22 cellular contexts compared by ENCODE assay signal in the genomic region with DNA sequence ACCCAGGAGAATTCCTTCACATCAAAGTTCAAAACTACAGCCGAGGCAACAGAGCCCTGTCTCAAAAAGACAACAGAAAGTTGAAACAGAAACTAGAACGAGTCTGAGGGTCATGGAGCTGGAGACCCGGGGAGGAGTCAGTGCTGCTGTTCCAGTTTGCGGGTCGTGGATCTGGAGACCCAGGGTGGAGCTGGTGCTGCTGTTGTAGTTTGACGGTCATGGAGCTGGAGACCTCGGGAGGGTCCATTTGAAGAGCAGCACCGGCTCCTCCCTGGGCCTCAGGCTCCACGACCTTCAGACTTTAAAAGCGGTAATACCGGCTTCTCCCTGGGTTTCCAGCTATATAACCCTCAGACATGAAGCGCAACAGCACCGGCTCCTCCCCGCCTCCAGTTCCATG. TPM values are rescaled to one million over a fixed set of nuclear protein-coding genes. Genes with fewer than 3 reads are reported as not detected.
A peak's percentile ranks its signal among the peaks of the same experiment; 100 is the strongest.
DNase-seq lines count a peak whose midpoint lies in the region; ATAC-seq, FAIRE-seq and TF ChIP-seq lines count a peak whose summit lies in the region.
"Had no signal": no experiment of that assay in that cellular context is flagged by ENCODE, and none has a peak within 500 bp of the region (broad histone marks: within the 10 kb centered on the region; RNA-seq: fewer than 3 reads in every experiment).

No MANE protein-coding gene starts in this region.

- H3K9me3 ChIP-seq in HepG2 (ENCODE audit: low read length) (peaks cover 6% of the 10 kb centered on the region; the same call in 1 of the 2 replicates), right lobe of liver (no peaks in the 10 kb centered on the region), colonic mucosa (no peaks in the 10 kb centered on the region), mucosa of rectum (ENCODE audit: control insufficient read depth in 2 of 2, low read length in 2 of 2) (peaks cover 3% of the 10 kb centered on the region in 2 donors), aorta (ENCODE audit: control insufficient read depth, low read length) (peaks cover 3% of the 10 kb centered on the region)
- H3K9me3 ChIP-seq: HAP-1 had no signal

- TF ChIP-seq RAD21 in HepG2 (CRISPR knock-in tag; IDR thresholded peaks at IDR 0.05), result no peak

- CTCF ChIA-PET in HepG2 (lab: Yijun Ruan, JAX; ENCODE audit: low intra/inter-chr PET ratio, low total read pairs), result no interaction called here

- H3K4me2 ChIP-seq in HepG2 (ENCODE audit: low read depth, low read length), result peak overlapping the region; percentile 80

- H3K27ac ChIP-seq in HepG2 (ENCODE audit: extremely low read length, insufficient read depth, low read length), result peak overlapping the region; percentile 54
- no peak overlapping the region for H3K27ac ChIP-seq in right lobe of liver
- peak overlapping the region; percentile 40 for H3K27ac ChIP-seq in colonic mucosa
- H3K27ac ChIP-seq in mucosa of rectum (ENCODE audit: low read depth in 2 of 2, low read length in 2 of 2), result peak overlapping the region; percentile 52 to 75
- H3K27ac ChIP-seq in aorta (ENCODE audit: low read depth in 1 of 2, low read length in 2 of 2), result no peak overlapping the region

- no peak for DNase-seq in HepG2 (ENCODE audit: low spot score)
- no peak for DNase-seq in right lobe of liver
- DNase-seq in colonic mucosa, result peak; percentile 73
- peak; percentile 7 to 38 for DNase-seq in aorta
- DNase-seq in foreskin melanocyte, result no peak
- DNase-seq in SKM-1 (lab: John Stamatoyannopoulos, UW; ENCODE audit: unreplicated experiment), result no peak
- DNase-seq in T1000 (lab: John Stamatoyannopoulos, UW), result no peak
- DNase-seq: 8988T; BE2C; CD8-positive, alpha-beta memory T cell; DND-41; GDM1; NCI-H1092 treated with DMSO at 0.1 percent for 48 hours; NCI-H1694 treated with DMSO at 0.1 percent for 48 hours; NCI-H2107; NCI-H2227 treated with DMSO at 0.1 percent for 48 hours; NCI-H524 treated with DMSO at 0.1 percent for 48 hours; SHP77 treated with DMSO at 0.1 percent for 48 hours had no signal

- H3K79me2 ChIP-seq in HepG2 (ENCODE audit: insufficient read depth, low read length), result no peaks in the 10 kb centered on the region

- peak; percentile 60 for ATAC-seq in HepG2
- no peak for ATAC-seq in right lobe of liver
- ATAC-seq in aorta (ENCODE audit: low FRiP score), result no peak

- H4K20me1 ChIP-seq in HepG2 (ENCODE audit: insufficient read depth, low read length), result no peaks in the 10 kb centered on the region

- H3K9ac ChIP-seq in HepG2 (ENCODE audit: insufficient read depth, low read depth, low read length), result peak overlapping the region; percentile 54
- H3K9ac ChIP-seq in colonic mucosa (ENCODE audit: low read depth in 2 of 2, low read length in 2 of 2), result no peak overlapping the region
- peak overlapping the region in 1 of 2 donors; percentile 49 for H3K9ac ChIP-seq in mucosa of rectum (ENCODE audit: low read depth in 1 of 2, low read length in 2 of 2)

- FAIRE-seq in HepG2 (lab: Jason Lieb, UNC), result no peak
- FAIRE-seq: GM12891 had no signal

- H2AFZ ChIP-seq in HepG2 (ENCODE audit: low read length), result peak overlapping the region; percentile 91

- H3K4me1 ChIP-seq in HepG2 (ENCODE audit: insufficient read depth, low read length), result peaks cover 52% of the 10 kb centered on the region
- H3K4me1 ChIP-seq in right lobe of liver, result no peaks in the 10 kb centered on the region
- H3K4me1 ChIP-seq in colonic mucosa, result peaks cover 3% of the 10 kb centered on the region
- peaks cover 12 to 35% of the 10 kb centered on the region in 2 donors for H3K4me1 ChIP-seq in mucosa of rectum (ENCODE audit: control insufficient read depth in 2 of 2, insufficient read depth in 2 of 2, low read length in 2 of 2)
- H3K4me1 ChIP-seq in aorta (ENCODE audit: control insufficient read depth in 1 of 2, insufficient read depth in 2 of 2, low read length in 2 of 2), result no peaks in the 10 kb centered on the region
- H3K4me1 ChIP-seq: BE2C, HAP-1 had no signal

- no peaks in the 10 kb centered on the region for H3K27me3 ChIP-seq in HepG2 (ENCODE audit: control insufficient read depth in 1 of 2, insufficient read depth in 2 of 2, low read length in 2 of 2)
- H3K27me3 ChIP-seq in right lobe of liver, result no peaks in the 10 kb centered on the region
- H3K27me3 ChIP-seq in colonic mucosa, result no peaks in the 10 kb centered on the region
- no peaks in the 10 kb centered on the region for H3K27me3 ChIP-seq in mucosa of rectum (ENCODE audit: control insufficient read depth in 2 of 2, insufficient read depth in 2 of 2, low read length in 2 of 2)
- H3K27me3 ChIP-seq in aorta (ENCODE audit: control insufficient read depth in 1 of 2, insufficient read depth in 2 of 2, low read length in 1 of 2), result no peaks in the 10 kb centered on the region
- H3K27me3 ChIP-seq: BE2C had no signal

- TF ChIP-seq POLR2A in HepG2 (IDR thresholded peaks at IDR 0.05; ENCODE audit: insufficient read depth in 1 of 2, low read depth in 2 of 2, low read length in 2 of 2) (no peak), right lobe of liver (IDR thresholded peaks at IDR 0.05) (no peak)

- no TSS peak for BruUV-seq in HepG2 (replicated peaks; lab: Mats Ljungman, UMichigan)

- in situ Hi-C loops in HepG2 (cut with HindIII; ENCODE audit: extremely low pct_ligation_motif_present, low pct_unique_long_range_greater_than_20kb), result loop anchor here (10.0 kb wide), 1 partner anchor 267 kb away; a partner anchor contains a TSS

- TF ChIP-seq EP300 in HepG2 (IDR thresholded peaks at IDR 0.05; ENCODE audit: low read depth in 2 of 2, low read length in 2 of 2), result no peak
- no peak for TF ChIP-seq EP300 in HepG2 (CRISPR knock-in tag; IDR thresholded peaks at IDR 0.05; ENCODE audit: borderline replicate concordance)

- WGBS in HepG2 (ENCODE audit: low lambda C conversion rate), result 6% methylated on average over 8 of the region's 14 CpGs
- 44% methylated on average over 6 of the region's 14 CpGs for WGBS in right lobe of liver (ENCODE audit: insufficient coverage, low coverage, low lambda C conversion rate, missing lambda C conversion rate)
- 82 to 89% methylated on average over 13 to 14 of the region's 14 CpGs for WGBS in aorta, 2 donors

- no peaks in the 10 kb centered on the region for H3K36me3 ChIP-seq in HepG2 (replicated peaks in 1 of 2; ENCODE audit: control insufficient read depth in 1 of 2, insufficient read depth in 2 of 2, low read length in 2 of 2)
- H3K36me3 ChIP-seq in right lobe of liver, result no peaks in the 10 kb centered on the region
- H3K36me3 ChIP-seq in colonic mucosa, result no peaks in the 10 kb centered on the region
- no peaks in the 10 kb centered on the region for H3K36me3 ChIP-seq in mucosa of rectum (ENCODE audit: control insufficient read depth in 2 of 2, insufficient read depth in 2 of 2, low read length in 2 of 2)
- H3K36me3 ChIP-seq in aorta (ENCODE audit: control insufficient read depth in 1 of 2, insufficient read depth in 2 of 2, low read length in 1 of 2), result no peaks in the 10 kb centered on the region
- H3K36me3 ChIP-seq: BE2C, HAP-1 had no signal

- intact Hi-C loops in HepG2 (cut with micrococcal nuclease; ENCODE audit: unreplicated experiment) (no loop called here), right lobe of liver (cut with DNase I) (loop anchor here in 1 of 2 donors (10.0 kb wide), 1 partner anchor 257 kb away; a partner anchor contains a TSS), colonic mucosa (cut with DNase I) (no loop called here), aorta (cut with DNase I) (no loop called here)

- H3K4me3 ChIP-seq in HepG2 (replicated peaks in 1 of 3; ENCODE audit: insufficient read depth in 1 of 3, low read depth in 2 of 3, low read length in 3 of 3), result peak overlapping the region; percentile 1 to 53 (median 50); a peak in 4 of 6 replicates
- no peak overlapping the region for H3K4me3 ChIP-seq in right lobe of liver
- H3K4me3 ChIP-seq in colonic mucosa, result no peak overlapping the region
- H3K4me3 ChIP-seq in mucosa of rectum (ENCODE audit: low read length in 2 of 2), result peak overlapping the region in 1 of 2 donors; percentile 40
- no peak overlapping the region for H3K4me3 ChIP-seq in aorta (ENCODE audit: low read length in 2 of 2)
- H3K4me3 ChIP-seq: HAP-1 had no signal

- TF ChIP-seq CTCF in HepG2 (CRISPR knock-in tag; IDR thresholded peaks at IDR 0.05), result no peak
- TF ChIP-seq CTCF in right lobe of liver (IDR thresholded peaks at IDR 0.05), result no peak
- TF ChIP-seq CTCF in colonic mucosa (IDR thresholded peaks at IDR 0.05), result no peak

- POLR2A ChIA-PET in HepG2 (lab: Yijun Ruan, JAX), result interaction anchor here (1.1 to 1.4 kb wide), 5 partner anchors 11 to 49 kb away, joined by 3 to 5 read pairs (median 4); a partner anchor contains a TSS

RNA-seq across cellular contexts. Expression of a gene that starts 13.0 kb away (rescaled TPM):
- total RNA-seq in HepG2 (2016; rRNA removed; fragmentation: Illumina TruSeq; extraction: Trizol) (0.29 and 1.3 TPM in 2 replicates), right lobe of liver (not detected), colonic mucosa (1 to 10 TPM in 1 of 2 donors, not detected in 1; 3.4 TPM), aorta (not detected)
- total RNA-seq in HepG2 (2016; cell fraction: cytosol; rRNA removed; fragmentation: Illumina TruSeq; extraction: Trizol; ENCODE audit: low read depth), result 1.3 and 1.9 TPM in 2 replicates
- 0.55 and 1.00 TPM in 2 replicates for total RNA-seq in HepG2 (2016; cell fraction: insoluble cytoplasmic fraction; rRNA removed; fragmentation: Illumina TruSeq; extraction: Trizol)
- total RNA-seq in HepG2 (2016; cell fraction: membrane; rRNA removed; fragmentation: Illumina TruSeq; extraction: Trizol), result 0.96 and 1.5 TPM in 2 replicates
- 0.41 and 0.99 TPM in 2 replicates for total RNA-seq in HepG2 (2016; cell fraction: nucleus; rRNA removed; fragmentation: Illumina TruSeq; extraction: Trizol)
- polyA plus RNA-seq in HepG2 (2011; rRNA removed) (32.9 and 53.7 TPM in 2 replicates), aorta (under 1 TPM in 1 of 2 donors, not detected in 1; 0.88 TPM)
- 35.0 and 114 TPM in 2 replicates for polyA plus RNA-seq in HepG2 (2011; cell fraction: cytosol; rRNA removed)
- 18.7 and 43.2 TPM in 2 replicates for polyA plus RNA-seq in HepG2 (2011; cell fraction: nucleus; rRNA removed)
- polyA plus RNA-seq in HepG2 (2012), result 13.7 and 27.0 TPM in 2 replicates
- 1.2 and 1.3 TPM in 2 replicates for polyA plus RNA-seq in HepG2 (2016; cell fraction: cytosol; fragmentation: Illumina TruSeq; extraction: Trizol; ENCODE audit: low read depth)
- 0.36 and 0.57 TPM in 2 replicates for polyA plus RNA-seq in HepG2 (2016; cell fraction: insoluble cytoplasmic fraction; fragmentation: Illumina TruSeq; extraction: Trizol; ENCODE audit: low read depth)
- 0.84 and 0.88 TPM in 2 replicates for polyA plus RNA-seq in HepG2 (2016; cell fraction: membrane; fragmentation: Illumina TruSeq; extraction: Trizol; ENCODE audit: low read depth)
- polyA plus RNA-seq in HepG2 (2016; cell fraction: nucleus; fragmentation: Illumina TruSeq; extraction: Trizol; ENCODE audit: insufficient read depth, low read depth), result 0.93 and 1.4 TPM in 2 replicates
- polyA minus RNA-seq in HepG2 (2011; rRNA and poly(A)+ RNA removed; ENCODE audit: low replicate concordance), result 28.1 TPM in 1 of 2 replicates, not detected in the other
- 3.6 and 11.7 TPM in 2 replicates for polyA minus RNA-seq in HepG2 (2011; cell fraction: cytosol; rRNA and poly(A)+ RNA removed)
- 2.1 and 3.2 TPM in 2 replicates for polyA minus RNA-seq in HepG2 (2011; cell fraction: nucleus; rRNA and poly(A)+ RNA removed)
- total RNA-seq: CD8-positive, alpha-beta memory T cell; MCF 10A had no signal
- polyA plus RNA-seq: CD8-positive, alpha-beta memory T cell had no signal

RNA-seq across cellular contexts. Expression of a gene that starts 13.8 kb away (rescaled TPM):
- 81.0 and 84.7 TPM in 2 replicates for total RNA-seq in HepG2 (2016; rRNA removed; fragmentation: Illumina TruSeq; extraction: Trizol)
- 70.4 and 100.0 TPM in 2 replicates for total RNA-seq in HepG2 (2016; cell fraction: cytosol; rRNA removed; fragmentation: Illumina TruSeq; extraction: Trizol; ENCODE audit: low read depth)
- 80.8 and 84.7 TPM in 2 replicates for total RNA-seq in HepG2 (2016; cell fraction: insoluble cytoplasmic fraction; rRNA removed; fragmentation: Illumina TruSeq; extraction: Trizol)
- total RNA-seq in HepG2 (2016; cell fraction: membrane; rRNA removed; fragmentation: Illumina TruSeq; extraction: Trizol), result 80.1 and 91.8 TPM in 2 replicates
- 33.1 and 42.9 TPM in 2 replicates for total RNA-seq in HepG2 (2016; cell fraction: nucleus; rRNA removed; fragmentation: Illumina TruSeq; extraction: Trizol)
- polyA plus RNA-seq in HepG2 (2011; rRNA removed), result 199 and 202 TPM in 2 replicates
- polyA plus RNA-seq in HepG2 (2011; cell fraction: cytosol; rRNA removed), result 251 and 366 TPM in 2 replicates
- polyA plus RNA-seq in HepG2 (2011; cell fraction: nucleus; rRNA removed), result 166 and 175 TPM in 2 replicates
- polyA plus RNA-seq in HepG2 (2012), result 67.3 and 131 TPM in 2 replicates
- polyA plus RNA-seq in HepG2 (2016; cell fraction: cytosol; fragmentation: Illumina TruSeq; extraction: Trizol; ENCODE audit: low read depth), result 77.4 and 109 TPM in 2 replicates
- 78.7 and 86.2 TPM in 2 replicates for polyA plus RNA-seq in HepG2 (2016; cell fraction: insoluble cytoplasmic fraction; fragmentation: Illumina TruSeq; extraction: Trizol; ENCODE audit: low read depth)
- polyA plus RNA-seq in HepG2 (2016; cell fraction: membrane; fragmentation: Illumina TruSeq; extraction: Trizol; ENCODE audit: low read depth), result 77.7 and 87.6 TPM in 2 replicates
- 59.2 and 68.0 TPM in 2 replicates for polyA plus RNA-seq in HepG2 (2016; cell fraction: nucleus; fragmentation: Illumina TruSeq; extraction: Trizol; ENCODE audit: insufficient read depth, low read depth)
- polyA minus RNA-seq in HepG2 (2011; rRNA and poly(A)+ RNA removed; ENCODE audit: low replicate concordance), result 52.1 and 111 TPM in 2 replicates
- polyA minus RNA-seq in HepG2 (2011; cell fraction: cytosol; rRNA and poly(A)+ RNA removed), result 30.4 and 35.6 TPM in 2 replicates
- polyA minus RNA-seq in HepG2 (2011; cell fraction: nucleus; rRNA and poly(A)+ RNA removed), result 38.6 and 51.1 TPM in 2 replicates
- total RNA-seq in right lobe of liver, result 100 to 1,000 TPM in 1 of 6 experiments, 10 to 100 TPM in 5; 46.5 to 105 (median 56.7) TPM
- 100 to 1,000 TPM; 236 to 366 TPM for total RNA-seq in colonic mucosa
- total RNA-seq in aorta, result 10 to 100 TPM; 26.6 to 27.0 TPM
- 10 to 100 TPM; 57.0 to 95.8 TPM for polyA plus RNA-seq in aorta

RNA-seq across cellular contexts. Expression of a gene that starts 18.8 kb away (rescaled TPM):
- total RNA-seq in HepG2 (2016; rRNA removed; fragmentation: Illumina TruSeq; extraction: Trizol), result 3.0 and 5.0 TPM in 2 replicates
- 7.7 and 12.2 TPM in 2 replicates for total RNA-seq in HepG2 (2016; cell fraction: cytosol; rRNA removed; fragmentation: Illumina TruSeq; extraction: Trizol; ENCODE audit: low read depth)
- 2.7 and 3.9 TPM in 2 replicates for total RNA-seq in HepG2 (2016; cell fraction: insoluble cytoplasmic fraction; rRNA removed; fragmentation: Illumina TruSeq; extraction: Trizol)
- 8.1 and 14.4 TPM in 2 replicates for total RNA-seq in HepG2 (2016; cell fraction: membrane; rRNA removed; fragmentation: Illumina TruSeq; extraction: Trizol)
- total RNA-seq in HepG2 (2016; cell fraction: nucleus; rRNA removed; fragmentation: Illumina TruSeq; extraction: Trizol), result 1.6 and 3.7 TPM in 2 replicates
- polyA plus RNA-seq in HepG2 (2011; rRNA removed), result 66.4 and 91.2 TPM in 2 replicates
- 27.0 and 41.7 TPM in 2 replicates for polyA plus RNA-seq in HepG2 (2011; cell fraction: cytosol; rRNA removed)
- 838 and 949 TPM in 2 replicates for polyA plus RNA-seq in HepG2 (2011; cell fraction: nucleus; rRNA removed)
- 36.4 and 41.6 TPM in 2 replicates for polyA plus RNA-seq in HepG2 (2012)
- polyA plus RNA-seq in HepG2 (2016; cell fraction: cytosol; fragmentation: Illumina TruSeq; extraction: Trizol; ENCODE audit: low read depth), result 10.3 and 12.4 TPM in 2 replicates
- polyA plus RNA-seq in HepG2 (2016; cell fraction: insoluble cytoplasmic fraction; fragmentation: Illumina TruSeq; extraction: Trizol; ENCODE audit: low read depth), result 4.0 and 6.0 TPM in 2 replicates
- 10.0 and 11.0 TPM in 2 replicates for polyA plus RNA-seq in HepG2 (2016; cell fraction: membrane; fragmentation: Illumina TruSeq; extraction: Trizol; ENCODE audit: low read depth)
- 5.5 and 8.4 TPM in 2 replicates for polyA plus RNA-seq in HepG2 (2016; cell fraction: nucleus; fragmentation: Illumina TruSeq; extraction: Trizol; ENCODE audit: insufficient read depth, low read depth)
- polyA minus RNA-seq in HepG2 (2011; rRNA and poly(A)+ RNA removed; ENCODE audit: low replicate concordance), result 0.12 and 15.7 TPM in 2 replicates
- 5.2 and 6.7 TPM in 2 replicates for polyA minus RNA-seq in HepG2 (2011; cell fraction: cytosol; rRNA and poly(A)+ RNA removed)
- 70.7 and 83.0 TPM in 2 replicates for polyA minus RNA-seq in HepG2 (2011; cell fraction: nucleus; rRNA and poly(A)+ RNA removed)
- total RNA-seq in right lobe of liver, result 1 to 10 TPM in 2 of 6 experiments, under 1 TPM in 3, not detected in 1; 0.43 to 1.2 (median 0.74) TPM
- total RNA-seq in colonic mucosa, result 10 to 100 TPM in 1 of 2 donors, 1 to 10 TPM in 1; 2.4 to 20.0 TPM
- under 1 TPM; 0.45 to 0.58 TPM for total RNA-seq in aorta
- under 1 TPM; 0.46 to 0.50 TPM for polyA plus RNA-seq in aorta

RNA-seq across cellular contexts. Expression of a gene that starts 19.3 kb away (rescaled TPM):
- total RNA-seq in HepG2 (2016; rRNA removed; fragmentation: Illumina TruSeq; extraction: Trizol) (not detected in 2 replicates), right lobe of liver (not detected), colonic mucosa (not detected), aorta (not detected)
- not detected in 2 replicates for total RNA-seq in HepG2 (2016; cell fraction: cytosol; rRNA removed; fragmentation: Illumina TruSeq; extraction: Trizol; ENCODE audit: low read depth)
- not detected in 2 replicates for total RNA-seq in HepG2 (2016; cell fraction: insoluble cytoplasmic fraction; rRNA removed; fragmentation: Illumina TruSeq; extraction: Trizol)
- total RNA-seq in HepG2 (2016; cell fraction: membrane; rRNA removed; fragmentation: Illumina TruSeq; extraction: Trizol), result not detected in 2 replicates
- total RNA-seq in HepG2 (2016; cell fraction: nucleus; rRNA removed; fragmentation: Illumina TruSeq; extraction: Trizol), result not detected in 2 replicates
- polyA plus RNA-seq in HepG2 (2011; rRNA removed) (0.15 TPM in 1 of 2 replicates, not detected in the other), aorta (under 1 TPM in 1 of 2 donors, not detected in 1; 0.10 TPM)
- 0.01 TPM in 1 of 2 replicates, not detected in the other for polyA plus RNA-seq in HepG2 (2011; cell fraction: cytosol; rRNA removed)
- polyA plus RNA-seq in HepG2 (2011; cell fraction: nucleus; rRNA removed), result 0.64 and 1.8 TPM in 2 replicates
- polyA plus RNA-seq in HepG2 (2012), result not detected in 2 replicates
- polyA plus RNA-seq in HepG2 (2016; cell fraction: cytosol; fragmentation: Illumina TruSeq; extraction: Trizol; ENCODE audit: low read depth), result not detected in 2 replicates
- not detected in 2 replicates for polyA plus RNA-seq in HepG2 (2016; cell fraction: insoluble cytoplasmic fraction; fragmentation: Illumina TruSeq; extraction: Trizol; ENCODE audit: low read depth)
- not detected in 2 replicates for polyA plus RNA-seq in HepG2 (2016; cell fraction: membrane; fragmentation: Illumina TruSeq; extraction: Trizol; ENCODE audit: low read depth)
- polyA plus RNA-seq in HepG2 (2016; cell fraction: nucleus; fragmentation: Illumina TruSeq; extraction: Trizol; ENCODE audit: insufficient read depth, low read depth), result not detected in 2 replicates
- not detected in 2 replicates for polyA minus RNA-seq in HepG2 (2011; rRNA and poly(A)+ RNA removed; ENCODE audit: low replicate concordance)
- not detected in 2 replicates for polyA minus RNA-seq in HepG2 (2011; cell fraction: cytosol; rRNA and poly(A)+ RNA removed)
- not detected in 2 replicates for polyA minus RNA-seq in HepG2 (2011; cell fraction: nucleus; rRNA and poly(A)+ RNA removed)
- total RNA-seq: CD8-positive, alpha-beta memory T cell; MCF 10A had no signal
- polyA plus RNA-seq: CD8-positive, alpha-beta memory T cell had no signal

RNA-seq across cellular contexts. Expression of a gene that starts 29.0 kb away (rescaled TPM):
- not detected in 2 replicates for total RNA-seq in HepG2 (2016; rRNA removed; fragmentation: Illumina TruSeq; extraction: Trizol)
- not detected in 2 replicates for total RNA-seq in HepG2 (2016; cell fraction: cytosol; rRNA removed; fragmentation: Illumina TruSeq; extraction: Trizol; ENCODE audit: low read depth)
- total RNA-seq in HepG2 (2016; cell fraction: insoluble cytoplasmic fraction; rRNA removed; fragmentation: Illumina TruSeq; extraction: Trizol), result not detected in 2 replicates
- total RNA-seq in HepG2 (2016; cell fraction: membrane; rRNA removed; fragmentation: Illumina TruSeq; extraction: Trizol), result not detected in 2 replicates
- not detected in 2 replicates for total RNA-seq in HepG2 (2016; cell fraction: nucleus; rRNA removed; fragmentation: Illumina TruSeq; extraction: Trizol)
- polyA plus RNA-seq in HepG2 (2011; rRNA removed), result not detected in 2 replicates
- not detected in 2 replicates for polyA plus RNA-seq in HepG2 (2011; cell fraction: cytosol; rRNA removed)
- not detected in 2 replicates for polyA plus RNA-seq in HepG2 (2011; cell fraction: nucleus; rRNA removed)
- not detected in 2 replicates for polyA plus RNA-seq in HepG2 (2012)
- polyA plus RNA-seq in HepG2 (2016; cell fraction: cytosol; fragmentation: Illumina TruSeq; extraction: Trizol; ENCODE audit: low read depth), result not detected in 2 replicates
- not detected in 2 replicates for polyA plus RNA-seq in HepG2 (2016; cell fraction: insoluble cytoplasmic fraction; fragmentation: Illumina TruSeq; extraction: Trizol; ENCODE audit: low read depth)
- polyA plus RNA-seq in HepG2 (2016; cell fraction: membrane; fragmentation: Illumina TruSeq; extraction: Trizol; ENCODE audit: low read depth), result not detected in 2 replicates
- polyA plus RNA-seq in HepG2 (2016; cell fraction: nucleus; fragmentation: Illumina TruSeq; extraction: Trizol; ENCODE audit: insufficient read depth, low read depth), result not detected in 2 replicates
- not detected in 2 replicates for polyA minus RNA-seq in HepG2 (2011; rRNA and poly(A)+ RNA removed; ENCODE audit: low replicate concordance)
- polyA minus RNA-seq in HepG2 (2011; cell fraction: cytosol; rRNA and poly(A)+ RNA removed), result not detected in 2 replicates
- polyA minus RNA-seq in HepG2 (2011; cell fraction: nucleus; rRNA and poly(A)+ RNA removed), result not detected in 2 replicates
- total RNA-seq in right lobe of liver, result under 1 TPM in 2 of 6 experiments, not detected in 4; 0.26 to 0.63 TPM
- 1 to 10 TPM in 1 of 2 donors, under 1 TPM in 1; 0.56 to 1.2 TPM for total RNA-seq in colonic mucosa
- 10 to 100 TPM; 17.4 to 24.2 TPM for total RNA-seq in aorta
- 1 to 10 TPM in 1 of 2 donors, not detected in 1; 2.5 TPM for polyA plus RNA-seq in aorta
- total RNA-seq: CD8-positive, alpha-beta memory T cell; MCF 10A had no signal
- polyA plus RNA-seq: CD8-positive, alpha-beta memory T cell had no signal

Comparison
In these comparisons a context has a peak if more than half of its experiments do, and no peak if none do; other contexts are left out.
1. H3K27ac ChIP-seq: peak in HepG2 (single experiment), colonic mucosa (single experiment) and mucosa of rectum (2 of 2); none in right lobe of liver (0 of 3) and aorta (0 of 2).
2. H3K4me3 ChIP-seq: peak in HepG2 (3 of 3); none in right lobe of liver (0 of 3), colonic mucosa (single experiment) and aorta (0 of 2).
3. DNase-seq: peak in colonic mucosa (single experiment) and aorta (2 of 2); none in HepG2 (single experiment), right lobe of liver (0 of 3), foreskin melanocyte (single experiment), SKM-1 (single experiment) and T1000 (single experiment).